ENCODE assay signal across 17 cellular contexts in genomic region chr16:4062212-4062802, GRCh38.
"Had no signal": no experiment of that assay in that cellular context is flagged by ENCODE, and none has a peak within 500 bp of the region (broad histone marks: within the 10 kb centered on the region; RNA-seq: fewer than 3 reads in every experiment).

No MANE protein-coding gene starts in this region.

- H3K4me1 ChIP-seq: esophagus muscularis mucosa had no signal

- H3K27ac ChIP-seq: coronary artery, dorsolateral prefrontal cortex, esophagus muscularis mucosa, gastroesophageal sphincter, heart left ventricle, hepatocyte, left lung, lower lobe of right lung had no signal

- H3K4me3 ChIP-seq: coronary artery, dorsolateral prefrontal cortex, esophagus muscularis mucosa, gastroesophageal sphincter, heart left ventricle, hepatocyte, left lung, lower lobe of right lung, mucosa of descending colon had no signal

- H3K27ac Mint-ChIP-seq: mesothelial cell of epicardium had no signal

- H3K4me1 Mint-ChIP-seq: mesothelial cell of epicardium had no signal

- H3K4me3 Mint-ChIP-seq: mesothelial cell of epicardium had no signal

- H3K27me3 ChIP-seq: dorsolateral prefrontal cortex, esophagus muscularis mucosa, gastroesophageal sphincter, heart left ventricle, hepatocyte, left lung had no signal

- DNase-seq: dermis blood vessel endothelial cell; dorsolateral prefrontal cortex; effector CD4-positive, alpha-beta T cell; effector memory CD4-positive, alpha-beta T cell; heart left ventricle; hypothalamus; left cardiac atrium; left lung; left ventricle myocardium superior; lower lobe of right lung; mesenchymal stem cell; mucosa of descending colon had no signal

- H3K4me2 ChIP-seq: hepatocyte had no signal

- H3K36me3 ChIP-seq: esophagus muscularis mucosa, gastroesophageal sphincter, heart left ventricle, left lung, lower lobe of right lung had no signal

- ATAC-seq: gastroesophageal sphincter, heart left ventricle, left cardiac atrium, left lung, left ventricle myocardium superior, lower lobe of right lung, mucosa of descending colon had no signal
